19 cellular contexts compared by ENCODE assay signal in the genomic region with DNA sequence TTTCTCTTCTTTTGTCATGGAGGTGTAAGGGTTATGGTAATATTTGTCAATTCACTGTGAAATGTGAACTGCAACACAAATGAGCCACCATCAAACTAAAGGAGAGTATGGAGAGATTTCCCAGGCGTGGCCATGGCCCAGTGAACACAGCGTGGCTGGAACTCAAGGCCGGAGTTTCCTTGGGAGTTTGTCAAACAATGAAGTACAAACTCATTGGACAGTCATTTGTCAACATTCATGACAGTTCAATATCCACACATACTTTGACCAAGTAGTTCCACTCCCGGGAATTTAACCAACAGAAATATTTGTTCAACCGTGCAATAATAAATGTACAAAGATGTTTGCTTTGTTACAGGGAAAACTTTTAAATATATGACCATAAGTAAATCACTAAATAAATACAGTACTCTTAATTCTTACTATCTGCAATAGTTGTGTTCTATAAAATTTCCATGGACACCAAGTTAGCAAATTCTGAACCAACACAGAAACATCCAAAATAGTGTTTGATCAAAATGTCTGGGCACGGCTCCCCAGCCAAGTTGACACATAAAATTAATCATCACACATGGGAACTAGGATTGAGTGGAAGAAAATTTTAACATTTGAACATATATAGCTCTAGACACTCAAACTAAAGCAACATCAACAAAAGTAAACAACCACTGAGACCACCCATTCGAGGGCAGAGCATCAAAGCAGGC.
"Had no signal": no experiment of that assay in that cellular context is flagged by ENCODE, and none has a peak within 500 bp of the region (broad histone marks: within the 10 kb centered on the region; RNA-seq: fewer than 3 reads in every experiment).

No MANE protein-coding gene starts in this region.

- H3K27me3 ChIP-seq: brain microvascular endothelial cell, esophagus squamous epithelium, ovary, sigmoid colon, spleen, thyroid gland had no signal

- H3K4me3 ChIP-seq: esophagus squamous epithelium, heart right ventricle, left ventricle myocardium inferior, ovary, sigmoid colon, spleen, thyroid gland had no signal

- H3K9me3 ChIP-seq: esophagus squamous epithelium, heart right ventricle, left ventricle myocardium inferior, ovary, sigmoid colon, spleen, thyroid gland had no signal

- DNase-seq: activated B cell treated with CpG ODN at 0.5 μM for 24 hours; activated CD4-positive, alpha-beta memory T cell treated with anti-CD3 and anti-CD28 coated beads, Interleukin-2, amount 10 ng/mL, durations not matched to agents 7 days and 5 days; activated CD4-positive, alpha-beta T cell treated with anti-CD3 and anti-CD28 coated beads for 4 hours; activated naive CD4-positive, alpha-beta T cell treated with anti-CD3 and anti-CD28 coated beads for 36 hours; activated T-cell treated with anti-CD3 and anti-CD28 coated beads, Interleukin-2, amount 50 U/mL, for 1 hour; brain microvascular endothelial cell; cortex of kidney; effector CD4-positive, alpha-beta T cell; esophagus squamous epithelium; heart right ventricle; left ventricle myocardium inferior; naive thymus-derived CD4-positive, alpha-beta T cell; ovary; sigmoid colon; spleen; stimulated activated naive CD4-positive, alpha-beta T cell; T-cell; thyroid gland had no signal

- H3K27ac ChIP-seq: brain microvascular endothelial cell, esophagus squamous epithelium, heart right ventricle, left ventricle myocardium inferior, ovary, spleen, thyroid gland had no signal

- H3K4me1 ChIP-seq: esophagus squamous epithelium, heart right ventricle, left ventricle myocardium inferior, sigmoid colon, spleen, thyroid gland had no signal

- FAIRE-seq: endothelial cell of umbilical vein had no signal

- ATAC-seq: heart right ventricle; naive thymus-derived CD4-positive, alpha-beta T cell; T-cell had no signal

- H3K36me3 ChIP-seq: brain microvascular endothelial cell, esophagus squamous epithelium, heart right ventricle, left ventricle myocardium inferior, ovary, sigmoid colon, spleen, thyroid gland had no signal
